In the genomic region with DNA sequence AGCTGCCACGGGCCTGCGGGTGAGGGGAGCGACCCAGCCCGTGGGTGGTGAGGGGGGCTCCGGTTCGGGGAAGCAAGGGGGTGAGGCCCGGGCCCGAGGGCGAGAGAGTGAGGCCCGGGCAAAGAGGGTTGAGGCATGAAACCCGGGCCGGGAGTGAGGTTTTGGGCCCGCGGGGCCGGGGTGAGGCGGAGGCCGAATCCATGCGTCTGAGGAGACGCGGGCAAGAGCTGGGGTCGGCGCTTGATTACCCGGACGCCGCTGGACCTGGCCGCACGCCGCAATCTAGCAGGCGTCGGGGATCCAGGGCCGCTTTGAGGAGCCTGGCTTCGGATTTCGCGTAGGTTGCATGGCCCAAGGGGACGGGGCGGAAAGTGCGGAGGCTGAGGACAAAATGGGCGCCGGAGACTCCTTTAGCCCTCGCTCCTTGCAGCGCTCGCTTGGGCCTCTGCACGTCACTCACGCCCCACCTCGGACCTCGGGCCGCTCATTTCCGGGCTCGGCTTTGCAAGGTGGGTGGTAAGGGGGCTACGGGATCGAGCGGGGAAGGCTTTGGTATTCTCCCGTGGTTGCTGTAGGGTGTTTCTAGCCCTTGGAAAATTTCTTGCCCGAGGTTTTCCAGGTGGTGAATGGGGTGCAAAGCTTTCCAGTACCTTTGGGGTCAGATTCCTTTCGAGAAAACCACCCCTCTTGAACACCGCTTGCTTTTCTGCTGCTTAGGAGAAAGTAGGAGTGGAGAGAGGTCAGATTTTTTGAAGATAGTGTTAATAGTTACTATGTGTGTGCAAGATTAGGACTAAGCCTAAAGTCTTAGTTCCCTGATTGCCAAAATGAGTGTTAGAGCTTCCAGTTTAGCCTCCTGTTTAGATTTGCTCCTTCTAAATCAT, we compare ENCODE assay signal across 8 cellular contexts. TPM values are rescaled to one million over a fixed set of nuclear protein-coding genes. Genes with fewer than 3 reads are reported as not detected.
DNase-seq lines count a peak whose midpoint lies in the region; ATAC-seq and TF ChIP-seq lines count a peak whose summit lies in the region.

No MANE protein-coding gene starts in this region.

- peak; percentile 57 for TF ChIP-seq POLR2A in GM19099 (IDR thresholded peaks at IDR 0.05; ENCODE audit: extremely low read depth, insufficient read length, low read depth)
- TF ChIP-seq POLR2A in thyroid gland (IDR thresholded peaks at IDR 0.05), result peak in 1 of 2 donors; percentile 59

- WGBS in thyroid gland, 2 donors, result 0 to 1% methylated on average over 17 to 49 of the region's 56 CpGs

- H2AFZ ChIP-seq in neuron (ENCODE audit: low read depth, low read length), result no peak overlapping the region

- peak; percentile 58 for ATAC-seq in HG03354 (IDR thresholded peaks at IDR 0.05; ENCODE audit: poor library complexity, severe bottlenecking, unreplicated experiment)

- H3K27me3 ChIP-seq in neuron (ENCODE audit: insufficient read depth, low read length), result no peaks in the 10 kb centered on the region
- H3K27me3 ChIP-seq in thyroid gland, result no peaks in the 10 kb centered on the region

- peak; percentile 73 for DNase-seq in OCI-M1 (lab: John Stamatoyannopoulos, UW)
- DNase-seq in activated gamma-delta T cell (lab: John Stamatoyannopoulos, UW), result peak; percentile 17
- DNase-seq in foreskin fibroblast, result peak; percentile 45 to 77
- peak; percentile 57 to 61 for DNase-seq in thyroid gland

- intact Hi-C loops in thyroid gland (cut with DNase I), result no loop called here

- peaks cover 2% of the 10 kb centered on the region for H3K9me3 ChIP-seq in neuron (ENCODE audit: low read length)
- H3K9me3 ChIP-seq in thyroid gland, result no peaks in the 10 kb centered on the region

- peaks cover 2% of the 10 kb centered on the region for H3K36me3 ChIP-seq in neuron (ENCODE audit: insufficient read depth, low read length)
- no peaks in the 10 kb centered on the region for H3K36me3 ChIP-seq in thyroid gland

- H3K27ac ChIP-seq in C4-2B (peak overlapping the region; percentile 88), thyroid gland (peak overlapping the region; percentile 97 to 99 (median 98))

- H3K4me1 ChIP-seq in neuron (ENCODE audit: insufficient read depth, low read length), result peaks cover 12% of the 10 kb centered on the region
- H3K4me1 ChIP-seq in thyroid gland, result peaks cover 19 to 38% of the 10 kb centered on the region in 2 donors

- H3K4me3 ChIP-seq in foreskin fibroblast (ENCODE audit: low read depth in 1 of 2, low read length in 2 of 2) (peak overlapping the region; percentile 69 to 92), neuron (ENCODE audit: low read length) (peak overlapping the region; percentile 96), thyroid gland (replicated peaks in 1 of 3) (peak overlapping the region; percentile 23 to 83 (median 82))

- TF ChIP-seq CTCF in C4-2B (conservative IDR thresholded peaks at IDR 0.05) (no peak), foreskin fibroblast (IDR thresholded peaks at IDR 0.05; ENCODE audit: low read depth, low read length) (no peak), thyroid gland (IDR thresholded peaks at IDR 0.05) (no peak)

RNA-seq across cellular contexts. Expression of gene SLC25A36, which starts 0.8 kb away (rescaled TPM):
- 100 to 1,000 TPM; 102 to 226 (median 145) TPM for total RNA-seq in thyroid gland

Comparison
In these comparisons a context has a peak if more than half of its experiments do, and no peak if none do; other contexts are left out.
1. Peak in every context shown above with its lines: DNase-seq, ATAC-seq, H3K4me3 ChIP-seq and H3K27ac ChIP-seq.
2. DNase-seq: peak in every context shown above with its lines; median percentile 73 in OCI-M1; 61 in foreskin fibroblast; 59 in thyroid gland; 17 in activated gamma-delta T cell.